21 cellular contexts compared by ENCODE assay signal in the genomic region with DNA sequence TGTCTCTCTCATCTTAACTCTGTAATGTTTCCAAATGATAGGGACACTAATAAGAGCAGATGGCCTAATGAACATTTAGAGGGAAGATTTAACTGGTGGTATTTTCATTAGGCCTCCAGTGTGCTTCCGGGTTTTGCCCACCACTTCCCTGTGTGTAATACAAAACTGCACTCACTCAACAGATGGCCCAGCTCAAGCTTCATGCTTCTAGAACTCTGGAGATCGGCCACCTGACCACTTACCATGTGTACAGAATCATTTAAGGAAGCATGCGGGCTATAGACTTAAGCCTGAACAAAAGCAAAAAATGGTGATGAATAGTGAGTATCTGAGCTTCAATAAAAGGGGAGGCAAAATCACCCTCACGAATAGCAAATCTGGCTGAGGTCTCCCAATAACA.
DNase-seq lines count a peak whose midpoint lies in the region; ATAC-seq and TF ChIP-seq lines count a peak whose summit lies in the region.
"Had no signal": no experiment of that assay in that cellular context is flagged by ENCODE, and none has a peak within 500 bp of the region (broad histone marks: within the 10 kb centered on the region; RNA-seq: fewer than 3 reads in every experiment).

No MANE protein-coding gene starts in this region.

- no peaks in the 10 kb centered on the region for H3K27me3 ChIP-seq in body of pancreas

- TF ChIP-seq CTCF in progenitor cell of endocrine pancreas (IDR thresholded peaks at IDR 0.05; ENCODE audit: unreplicated experiment) = no peak
- no peak for TF ChIP-seq CTCF in body of pancreas (IDR thresholded peaks at IDR 0.05)

- no peak for ATAC-seq in body of pancreas
- ATAC-seq: CD8-positive, alpha-beta T cell; T-cell had no signal

- H3K27me3 Mint-ChIP-seq in progenitor cell of endocrine pancreas = no peaks in the 10 kb centered on the region
- H3K27me3 Mint-ChIP-seq: T-cell had no signal

- H3K27ac Mint-ChIP-seq in progenitor cell of endocrine pancreas = peak overlapping the region; percentile 71
- H3K27ac Mint-ChIP-seq: CD8-positive, alpha-beta T cell; T-cell had no signal

- H3K36me3 ChIP-seq in body of pancreas (replicated peaks in 1 of 2; ENCODE audit: insufficient read depth in 1 of 2, low read depth in 2 of 2) = no peaks in the 10 kb centered on the region
- H3K36me3 ChIP-seq: BLaER1, HAP-1 had no signal

- no peak overlapping the region for H3K4me3 ChIP-seq in body of pancreas
- H3K4me3 ChIP-seq: BLaER1, HAP-1 had no signal

- H3K36me3 Mint-ChIP-seq in progenitor cell of endocrine pancreas (ENCODE audit: insufficient read depth) = no peaks in the 10 kb centered on the region
- H3K36me3 Mint-ChIP-seq: CD8-positive, alpha-beta T cell; T-cell had no signal

- H3K4me1 Mint-ChIP-seq in progenitor cell of endocrine pancreas (ENCODE audit: low read depth) = peaks cover 2% of the 10 kb centered on the region
- H3K4me1 Mint-ChIP-seq: T-cell had no signal

- H3K9me3 ChIP-seq in body of pancreas = no peaks in the 10 kb centered on the region
- H3K9me3 ChIP-seq: BLaER1, HAP-1, SK-N-SH had no signal

- no peak overlapping the region for H3K27ac ChIP-seq in body of pancreas
- H3K27ac ChIP-seq: BLaER1 had no signal

- peak in 2 of 3 experiments; percentile 20 to 27 for DNase-seq in NCI-H1417 (lab: John Stamatoyannopoulos, UW)
- DNase-seq in NCI-H1417 treated with DMSO at 0.1 percent for 48 hours (lab: John Stamatoyannopoulos, UW) = no peak
- DNase-seq in NCI-H1436 (lab: John Stamatoyannopoulos, UW) = peak; percentile 31
- DNase-seq in NCI-H510A (lab: John Stamatoyannopoulos, UW) = peak; percentile 4
- DNase-seq in progenitor cell of endocrine pancreas (ENCODE audit: low spot score, unreplicated experiment) = no peak
- no peak for DNase-seq in body of pancreas
- DNase-seq in activated T-cell treated with anti-CD3 and anti-CD28 coated beads, Interleukin-2, amount 50 U/mL, for 48 hours = no peak
- DNase-seq in activated CD4-positive, alpha-beta T cell treated with anti-CD3 and anti-CD28 coated beads for 1 hour = no peak
- DNase-seq: CD8-positive, alpha-beta T cell; IMR-90; Karpas-422; MM.1S; NCI-H1105 treated with DMSO at 0.1 percent for 48 hours; NCI-H2107; NCI-H345; NK-92 treated with Interleukin-12 subunit alpha and Interleukin-12 subunit beta, amount 100 ng/mL, for 24 hours; SHP77; SK-N-SH; T-cell had no signal

- H3K4me3 Mint-ChIP-seq in progenitor cell of endocrine pancreas (ENCODE audit: low read depth) = no peak overlapping the region
- H3K4me3 Mint-ChIP-seq: CD8-positive, alpha-beta T cell; T-cell had no signal

- no peaks in the 10 kb centered on the region for H3K9me3 Mint-ChIP-seq in progenitor cell of endocrine pancreas (ENCODE audit: low read depth)
- H3K9me3 Mint-ChIP-seq: CD8-positive, alpha-beta T cell; T-cell had no signal

- no peaks in the 10 kb centered on the region for H3K4me1 ChIP-seq in body of pancreas
- H3K4me1 ChIP-seq: BLaER1, HAP-1 had no signal

- intact Hi-C loops in body of pancreas (cut with DNase I) = no loop called here

- WGBS in body of pancreas, 2 donors = 50 to 65% methylated on average over 4 of the region's 4 CpGs

- TF ChIP-seq POLR2A in body of pancreas (IDR thresholded peaks at IDR 0.05) = no peak

Comparison
In these comparisons a context has a peak if more than half of its experiments do, and no peak if none do; other contexts are left out.
1. DNase-seq: peak in NCI-H1417 (2 of 3), NCI-H1436 (single experiment) and NCI-H510A (single experiment); none in NCI-H1417 treated with DMSO at 0.1 percent for 48 hours (single experiment), progenitor cell of endocrine pancreas (single experiment), body of pancreas (0 of 4), activated T-cell treated with anti-CD3 and anti-CD28 coated beads, Interleukin-2, amount 50 U/mL, for 48 hours (0 of 2) and activated CD4-positive, alpha-beta T cell treated with anti-CD3 and anti-CD28 coated beads for 1 hour (single experiment).